9 cellular contexts compared by ENCODE assay signal in the genomic region with DNA sequence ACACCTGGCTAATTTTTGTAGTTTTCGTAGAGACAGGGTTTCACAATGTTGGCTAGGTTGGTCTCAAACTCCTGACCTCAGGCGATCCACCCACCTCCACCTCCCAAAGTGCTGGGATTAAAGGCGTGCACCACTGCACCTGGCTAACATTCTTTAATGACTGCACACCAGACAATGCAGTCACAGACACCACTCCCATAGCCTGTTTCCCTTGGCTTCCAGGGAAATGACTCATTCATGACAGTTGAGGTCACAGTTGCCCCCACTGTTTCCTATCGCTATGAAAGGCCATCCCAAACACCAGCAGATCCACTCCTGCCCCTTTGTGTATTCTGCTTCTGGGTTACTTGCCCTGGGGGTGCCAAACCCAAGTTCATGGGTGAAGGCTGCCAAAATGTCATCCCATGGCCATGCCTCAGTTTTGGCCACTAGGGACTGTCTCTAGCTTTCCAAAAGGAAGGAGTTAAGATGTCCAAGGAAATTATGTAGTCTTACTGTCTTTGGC. TPM values are rescaled to one million over a fixed set of nuclear protein-coding genes. Genes with fewer than 3 reads are reported as not detected.
A peak's percentile ranks its signal among the peaks of the same experiment; 100 is the strongest.
DNase-seq lines count a peak whose midpoint lies in the region; ATAC-seq, FAIRE-seq and TF ChIP-seq lines count a peak whose summit lies in the region.
"Had no signal": no experiment of that assay in that cellular context is flagged by ENCODE, and none has a peak within 500 bp of the region (broad histone marks: within the 10 kb centered on the region; RNA-seq: fewer than 3 reads in every experiment).

No MANE protein-coding gene starts in this region.

- CTCF ChIA-PET in endothelial cell of umbilical vein (lab: Charles Lee), result interaction anchor here (0.6 to 1.3 kb wide), 5 partner anchors 11 to 134 kb away, joined by 3 to 4 read pairs (median 3); a partner anchor contains a TSS

- FAIRE-seq in endothelial cell of umbilical vein (lab: Jason Lieb, UNC), result peak; percentile 68

- no peaks in the 10 kb centered on the region; the same call in 1 of the 2 replicates for H3K9me2 ChIP-seq in GM23338 (ENCODE audit: insufficient read depth)

- peaks cover 29% of the 10 kb centered on the region for H3K4me1 Mint-ChIP-seq in GM23338

- DNase-seq in GM23338 (ENCODE audit: low spot score), result no peak
- DNase-seq in NCI-H69 (lab: John Stamatoyannopoulos, UW), result peak; percentile 50
- DNase-seq in endothelial cell of umbilical vein (ENCODE audit: low read depth, low spot score), result peak; percentile 62
- DNase-seq in skeletal muscle cell (ENCODE audit: low read depth), result peak; percentile 45
- DNase-seq in activated CD4-positive, alpha-beta T cell treated with anti-CD3 and anti-CD28 coated beads, Interleukin-2, amount 50 U/mL, for 1 hour, result no peak

- H3K27ac ChIP-seq in GM23338 (ENCODE audit: low read depth) (no peak overlapping the region), endothelial cell of umbilical vein (ENCODE audit: insufficient read depth, low read depth, low read length) (peak overlapping the region; percentile 87)

- ATAC-seq in GM23338 (no peak), GM19452 (IDR thresholded peaks at IDR 0.05; ENCODE audit: unreplicated experiment) (no peak), HG03432 (IDR thresholded peaks at IDR 0.05; ENCODE audit: unreplicated experiment) (no peak), HG03565 (IDR thresholded peaks at IDR 0.05; ENCODE audit: unreplicated experiment) (no peak)

- no peaks in the 10 kb centered on the region for H3K9me1 ChIP-seq in endothelial cell of umbilical vein (replicated peaks; ENCODE audit: control insufficient read depth, extremely low read depth, insufficient read depth, low read length)

- H3K36me3 ChIP-seq in GM23338 (ENCODE audit: insufficient read depth) (no peaks in the 10 kb centered on the region), endothelial cell of umbilical vein (ENCODE audit: control insufficient read depth in 2 of 2, extremely low read depth in 1 of 2, insufficient read depth in 2 of 2, low read length in 2 of 2) (no peaks in the 10 kb centered on the region)

- POLR2A ChIA-PET in endothelial cell of umbilical vein (lab: Charles Lee), result no interaction called here

- TF ChIP-seq CTCF in GM23338 (conservative IDR thresholded peaks at IDR 0.05; ENCODE audit: low read depth in 2 of 2) (peak; percentile 3 to 25; a peak in 1 of 4 replicates), endothelial cell of umbilical vein (IDR thresholded peaks at IDR 0.05; ENCODE audit: extremely low read depth in 1 of 2, insufficient read depth in 1 of 2, low read depth in 1 of 2, low read length in 2 of 2) (no peak)

- H3K9me3 Mint-ChIP-seq in GM23338, result no peaks in the 10 kb centered on the region
- H3K9me3 Mint-ChIP-seq: activated naive CD4-positive, alpha-beta T cell treated with anti-CD3 and anti-CD28 coated beads, Interleukin-2, amount 50 U/mL, for 24 hours had no signal

- no peaks in the 10 kb centered on the region for H3F3A ChIP-seq in GM23338 (replicated peaks; ENCODE audit: low read depth)

- no TSS peak for BruUV-seq in endothelial cell of umbilical vein (replicated peaks; lab: Mats Ljungman, UMichigan)

- H3K79me2 ChIP-seq in GM23338 (replicated peaks; ENCODE audit: insufficient read depth), result no peaks in the 10 kb centered on the region; the same call in 1 of the 2 replicates
- no peaks in the 10 kb centered on the region for H3K79me2 ChIP-seq in endothelial cell of umbilical vein (ENCODE audit: control insufficient read depth, insufficient read depth, low read length)

- H3K4me1 ChIP-seq in GM23338 (ENCODE audit: insufficient read depth) (peaks cover 19% of the 10 kb centered on the region), endothelial cell of umbilical vein (ENCODE audit: control insufficient read depth, extremely low read depth, insufficient read depth, low read length) (peaks cover 32% of the 10 kb centered on the region)

- dilution Hi-C loops in endothelial cell of umbilical vein (cut with MboI; ENCODE audit: extremely low pct_ligation_motif_present, low sequenced_read_pairs), result no loop called here

- no peak overlapping the region for H3K4me3 ChIP-seq in GM23338
- no peak overlapping the region for H3K4me3 ChIP-seq in endothelial cell of umbilical vein (replicated peaks in 1 of 3; ENCODE audit: insufficient read depth in 1 of 3, low read depth in 1 of 3, low read length in 3 of 3)
- H3K4me3 ChIP-seq in skeletal muscle cell (ENCODE audit: low read depth, low read length), result no peak overlapping the region

- no peak overlapping the region for H3K4me3 Mint-ChIP-seq in GM23338
- H3K4me3 Mint-ChIP-seq: activated naive CD4-positive, alpha-beta T cell treated with anti-CD3 and anti-CD28 coated beads, Interleukin-2, amount 50 U/mL, for 24 hours had no signal

- H3K27ac Mint-ChIP-seq in GM23338, result peak overlapping the region; percentile 22; the same call in 1 of the 2 replicates
- H3K27ac Mint-ChIP-seq: activated naive CD4-positive, alpha-beta T cell treated with anti-CD3 and anti-CD28 coated beads, Interleukin-2, amount 50 U/mL, for 24 hours had no signal

- H3K4me2 ChIP-seq in GM23338 (no peak overlapping the region), endothelial cell of umbilical vein (ENCODE audit: insufficient read depth, low read length) (peak overlapping the region; percentile 79)

- no peaks in the 10 kb centered on the region; the same call in 2 of the 3 replicates for H3K36me3 Mint-ChIP-seq in GM23338 (ENCODE audit: low read depth)
- H3K36me3 Mint-ChIP-seq: activated naive CD4-positive, alpha-beta T cell treated with anti-CD3 and anti-CD28 coated beads, Interleukin-2, amount 50 U/mL, for 24 hours had no signal

- H3K27me3 ChIP-seq in GM23338 (ENCODE audit: insufficient read depth) (no peaks in the 10 kb centered on the region), endothelial cell of umbilical vein (ENCODE audit: control insufficient read depth in 2 of 2, insufficient read depth in 2 of 2, low read length in 2 of 2) (no peaks in the 10 kb centered on the region)

- H4K20me1 ChIP-seq in GM23338 (replicated peaks; ENCODE audit: insufficient read depth) (no peaks in the 10 kb centered on the region), endothelial cell of umbilical vein (replicated peaks; ENCODE audit: control insufficient read depth, extremely low read depth, insufficient read depth, low read length) (no peaks in the 10 kb centered on the region)

- H3K9me3 ChIP-seq in endothelial cell of umbilical vein (replicated peaks; ENCODE audit: control insufficient read depth, insufficient read depth, low read length), result no peaks in the 10 kb centered on the region

- intact Hi-C loops in endothelial cell of umbilical vein (cut with micrococcal nuclease), result loop anchor here (2.0 to 10.0 kb wide), 2 partner anchors 49 to 125 kb away; a partner anchor contains a TSS

- TF ChIP-seq POLR2A in endothelial cell of umbilical vein (IDR thresholded peaks at IDR 0.05; ENCODE audit: low read depth, low read length), result no peak

- peaks cover 6% of the 10 kb centered on the region for H3K27me3 Mint-ChIP-seq in GM23338 (ENCODE audit: insufficient read depth, low read depth, poor library complexity)
- H3K27me3 Mint-ChIP-seq: activated naive CD4-positive, alpha-beta T cell treated with anti-CD3 and anti-CD28 coated beads, Interleukin-2, amount 50 U/mL, for 24 hours had no signal

- H2AFZ ChIP-seq in GM23338, result no peak overlapping the region
- peak overlapping the region; percentile 60 for H2AFZ ChIP-seq in endothelial cell of umbilical vein (ENCODE audit: low read depth, low read length)

- H3K9ac ChIP-seq in endothelial cell of umbilical vein (replicated peaks; ENCODE audit: extremely low read depth, insufficient read depth, low read length), result peak overlapping the region; percentile 26

TF ChIP-seq in GM23338, 12 proteins besides CTCF, POLR2A, EP300 and RAD21:
- TF ChIP-seq EZH2phosphoT487 (IDR thresholded peaks at IDR 0.05; ENCODE audit: unreplicated experiment) (no peak), ZNF114 (CRISPR knock-in tag; IDR thresholded peaks at IDR 0.05) (no peak), CREB1 (CRISPR knock-in tag; IDR thresholded peaks at IDR 0.05; ENCODE audit: low read depth) (no peak), EZH2 (IDR thresholded peaks at IDR 0.05; ENCODE audit: low read depth, unreplicated experiment) (no peak)
TF ChIP-seq in GM23338: peak in this region for 0.

TF ChIP-seq in endothelial cell of umbilical vein, 7 proteins besides CTCF, POLR2A, EP300 and RAD21 (continues in another document):
- TF ChIP-seq JUN (IDR thresholded peaks at IDR 0.05; ENCODE audit: borderline replicate concordance, insufficient read depth, insufficient read length, low read depth) (peak; percentile 81), EZH2 (IDR thresholded peaks at IDR 0.05; ENCODE audit: borderline replicate concordance, low read depth, low read length, severe bottlenecking) (no peak), MYC (IDR thresholded peaks at IDR 0.05; ENCODE audit: low read depth, low read length) (no peak), FOS (IDR thresholded peaks at IDR 0.05; ENCODE audit: borderline replicate concordance, insufficient read depth, low read length) (peak; percentile 91), GATA2 (IDR thresholded peaks at IDR 0.05; ENCODE audit: insufficient read depth, insufficient read length, low read depth, low read length) (no peak)

RNA-seq across cellular contexts. Expression of a gene that starts 8.7 kb away (rescaled TPM):
- total RNA-seq in GM23338 (2014; rRNA removed; shearing (Covaris generic)), result 47.4 and 52.1 TPM in 2 replicates
- polyA plus RNA-seq in GM23338 (2016; fragmentation: Nextera tagmentation; extraction: Ambion mirVana), result 38.5 and 41.8 TPM in 2 replicates
- 27.0 and 27.2 TPM in 2 replicates for total RNA-seq in endothelial cell of umbilical vein
- 17.4 and 24.0 TPM in 2 replicates for polyA plus RNA-seq in endothelial cell of umbilical vein
- 22.5 and 24.0 TPM in 2 replicates for polyA plus RNA-seq in endothelial cell of umbilical vein (2011; cell fraction: cytosol; rRNA removed)
- polyA plus RNA-seq in endothelial cell of umbilical vein (2011; cell fraction: nucleus; rRNA removed), result 15.7 TPM in 2 replicates
- polyA plus RNA-seq in endothelial cell of umbilical vein (2012), result 29.4 and 29.5 TPM in 2 replicates
- 27.8 and 28.7 TPM in 2 replicates for polyA minus RNA-seq in endothelial cell of umbilical vein
- polyA minus RNA-seq in endothelial cell of umbilical vein (2011; cell fraction: cytosol; rRNA and poly(A)+ RNA removed), result 24.2 TPM
- polyA minus RNA-seq in endothelial cell of umbilical vein (2011; cell fraction: nucleus; rRNA and poly(A)+ RNA removed), result 17.3 and 22.8 TPM in 2 replicates

RNA-seq across cellular contexts. Expression of a gene that starts 48.2 kb away (rescaled TPM):
- total RNA-seq in GM23338 (2014; rRNA removed; shearing (Covaris generic)), result 18.8 and 29.8 TPM in 2 replicates
- polyA plus RNA-seq in GM23338 (2016; fragmentation: Nextera tagmentation; extraction: Ambion mirVana), result 24.6 and 25.1 TPM in 2 replicates
- total RNA-seq in endothelial cell of umbilical vein, result 28.8 and 30.6 TPM in 2 replicates
- 13.4 and 15.2 TPM in 2 replicates for polyA plus RNA-seq in endothelial cell of umbilical vein
- polyA plus RNA-seq in endothelial cell of umbilical vein (2011; cell fraction: cytosol; rRNA removed), result 11.6 and 12.4 TPM in 2 replicates
- 42.3 and 43.2 TPM in 2 replicates for polyA plus RNA-seq in endothelial cell of umbilical vein (2011; cell fraction: nucleus; rRNA removed)
- polyA plus RNA-seq in endothelial cell of umbilical vein (2012), result 12.1 and 20.8 TPM in 2 replicates
- 18.4 and 26.6 TPM in 2 replicates for polyA minus RNA-seq in endothelial cell of umbilical vein
- polyA minus RNA-seq in endothelial cell of umbilical vein (2011; cell fraction: cytosol; rRNA and poly(A)+ RNA removed), result 9.5 TPM
- polyA minus RNA-seq in endothelial cell of umbilical vein (2011; cell fraction: nucleus; rRNA and poly(A)+ RNA removed), result 17.7 and 23.9 TPM in 2 replicates

Comparison
In these comparisons a context has a peak if more than half of its experiments do, and no peak if none do; other contexts are left out.
1. DNase-seq: peak in NCI-H69 (single experiment), endothelial cell of umbilical vein (single experiment) and skeletal muscle cell (single experiment); none in GM23338 (single experiment) and activated CD4-positive, alpha-beta T cell treated with anti-CD3 and anti-CD28 coated beads, Interleukin-2, amount 50 U/mL, for 1 hour (single experiment).
2. CTCF ChIP-seq: peak in GM23338 (2 of 2); none in endothelial cell of umbilical vein (0 of 2).